Comparison of ENCODE assay signal across 9 cellular contexts in genomic region chr22:46106279-46107022, GRCh38. TPM values are rescaled to one million over a fixed set of nuclear protein-coding genes. Genes with fewer than 3 reads are reported as not detected.
DNase-seq lines count a peak whose midpoint lies in the region; ATAC-seq and TF ChIP-seq lines count a peak whose summit lies in the region.
"Had no signal": no experiment of that assay in that cellular context is flagged by ENCODE, and none has a peak within 500 bp of the region (broad histone marks: within the 10 kb centered on the region; RNA-seq: fewer than 3 reads in every experiment).

No MANE protein-coding gene starts in this region.

- H3K9me3 ChIP-seq in breast epithelium (no peaks in the 10 kb centered on the region), lower lobe of right lung (no peaks in the 10 kb centered on the region), trophoblast cell (ENCODE audit: insufficient read depth, low read depth, low read length) (no peaks in the 10 kb centered on the region)

- H3K36me3 ChIP-seq in breast epithelium (no peaks in the 10 kb centered on the region), lower lobe of right lung (peaks cover 87% of the 10 kb centered on the region), trophoblast cell (ENCODE audit: control insufficient read depth in 1 of 2, insufficient read depth in 2 of 2, low read length in 2 of 2) (no peaks in the 10 kb centered on the region)

- H3K9ac ChIP-seq in trophoblast cell (ENCODE audit: low read length): no peak overlapping the region

- H3K4ac ChIP-seq in trophoblast cell (ENCODE audit: low read depth, low read length): no peak overlapping the region

- H3K4me2 ChIP-seq in trophoblast cell (ENCODE audit: low read length): no peak overlapping the region

- no peaks in the 10 kb centered on the region for H3K79me1 ChIP-seq in trophoblast cell (ENCODE audit: low read length)

- DNase-seq in HFFc6 (no peak), breast epithelium (ENCODE audit: low spot score in 2 of 2) (no peak), lower lobe of right lung (no peak), substantia nigra (lab: John Stamatoyannopoulos, UW) (no peak), COR-L47 (lab: John Stamatoyannopoulos, UW) (no peak), trophoblast cell (no peak), immature natural killer cell (no peak), NCI-H1694 (lab: John Stamatoyannopoulos, UW) (no peak)
- DNase-seq: amniotic stem cell had no signal

- H3K27me3 Mint-ChIP-seq in HFFc6 (ENCODE audit: insufficient read depth) (peaks cover 31% of the 10 kb centered on the region), immature natural killer cell (ENCODE audit: low read depth in 3 of 3) (peaks cover 0 to 2% (median 0%) of the 10 kb centered on the region in 3 donors)

- no peak overlapping the region for H2AFZ ChIP-seq in trophoblast cell (ENCODE audit: insufficient read depth, low read length, poor library complexity)

- H3K36me3 Mint-ChIP-seq in HFFc6 (ENCODE audit: low read depth) (peaks cover 13% of the 10 kb centered on the region; the same call in 1 of the 2 replicates), immature natural killer cell (no peaks in the 10 kb centered on the region)

- no peaks in the 10 kb centered on the region; the same call in 1 of the 2 replicates for H3K9me3 Mint-ChIP-seq in HFFc6
- H3K9me3 Mint-ChIP-seq in immature natural killer cell: no peaks in the 10 kb centered on the region

- H3K18ac ChIP-seq in trophoblast cell (ENCODE audit: low read length): no peak overlapping the region

- no peak overlapping the region for H4K12ac ChIP-seq in trophoblast cell (ENCODE audit: low read depth, low read length)

- H3K23ac ChIP-seq in trophoblast cell (ENCODE audit: low read length): no peak overlapping the region

- H2BK5ac ChIP-seq in trophoblast cell (ENCODE audit: low read depth, low read length, poor library complexity): no peak overlapping the region

- H3K27me3 ChIP-seq in breast epithelium: no peaks in the 10 kb centered on the region
- H3K27me3 ChIP-seq in lower lobe of right lung (ENCODE audit: low read depth): no peaks in the 10 kb centered on the region
- no peaks in the 10 kb centered on the region for H3K27me3 ChIP-seq in trophoblast cell (ENCODE audit: insufficient read depth, low read length)

- TF ChIP-seq POLR2A in breast epithelium (IDR thresholded peaks at IDR 0.05): no peak

- H3K27ac ChIP-seq in breast epithelium (peak overlapping the region; percentile 99 to 100), lower lobe of right lung (peak overlapping the region; percentile 83), substantia nigra (ENCODE audit: low read depth, low read length, poor library complexity, severe bottlenecking) (peak overlapping the region; percentile 93), trophoblast cell (ENCODE audit: low read depth, low read length) (no peak overlapping the region)

- H3K4me3 Mint-ChIP-seq in HFFc6: no peak overlapping the region; the same call in 1 of the 2 replicates
- H3K4me3 Mint-ChIP-seq in immature natural killer cell: no peak overlapping the region

- H3K79me2 ChIP-seq in trophoblast cell (ENCODE audit: control insufficient read depth, insufficient read depth, low read length, poor library complexity): no peaks in the 10 kb centered on the region

- H3K27ac Mint-ChIP-seq in HFFc6 (peak overlapping the region; percentile 80), immature natural killer cell (no peak overlapping the region)

- H3K4me1 ChIP-seq in breast epithelium (peaks cover 74 to 79% of the 10 kb centered on the region in 2 donors), lower lobe of right lung (peaks cover 96% of the 10 kb centered on the region), trophoblast cell (ENCODE audit: control insufficient read depth in 1 of 2, insufficient read depth in 2 of 2, low read length in 2 of 2) (peaks cover 2 to 5% of the 10 kb centered on the region in 2 experiments)

- H4K91ac ChIP-seq in trophoblast cell (ENCODE audit: low read depth, low read length): no peak overlapping the region

- TF ChIP-seq CTCF in HFFc6 (IDR thresholded peaks at IDR 0.05) (no peak), breast epithelium (IDR thresholded peaks at IDR 0.05) (no peak), lower lobe of right lung (IDR thresholded peaks at IDR 0.05) (no peak)

- H3K4me3 ChIP-seq in breast epithelium: peak overlapping the region in 2 of 3 donors; percentile 16 to 41
- H3K4me3 ChIP-seq in lower lobe of right lung: no peak overlapping the region
- H3K4me3 ChIP-seq in trophoblast cell (ENCODE audit: low read depth, low read length): no peak overlapping the region

- intact Hi-C loops in breast epithelium (cut with DNase I; ENCODE audit: low total_unique reads) (no loop called here), lower lobe of right lung (cut with DNase I) (no loop called here)

- no peak overlapping the region for H3K14ac ChIP-seq in trophoblast cell (ENCODE audit: low read length)

- no peak overlapping the region for H2BK120ac ChIP-seq in trophoblast cell (ENCODE audit: insufficient read depth, low read length, poor library complexity)

- no peak overlapping the region for H2AK5ac ChIP-seq in trophoblast cell (ENCODE audit: low read length)

- no peak overlapping the region for H2BK12ac ChIP-seq in trophoblast cell (ENCODE audit: low read length)

- H4K8ac ChIP-seq in trophoblast cell (ENCODE audit: low read depth, low read length): no peak overlapping the region

- H3K4me1 Mint-ChIP-seq in HFFc6 (ENCODE audit: low read depth) (peaks cover 35% of the 10 kb centered on the region), immature natural killer cell (peaks cover 0 to 1% of the 10 kb centered on the region in 2 donors)

- no peak for ATAC-seq in lower lobe of right lung

- WGBS in trophoblast cell (ENCODE audit: extremely low coverage, insufficient coverage, insufficient read length): no CpG with 5 or more reads among the region's 19 CpGs

RNA-seq across cellular contexts. Expression of gene PPARA, which starts 43.9 kb away (rescaled TPM):
- 10 to 100 TPM; 14.1 to 16.0 (median 15.1) TPM for total RNA-seq in HFFc6 (2021; fragmentation: NEBNext Ultra II Directional; extraction: Animal tissue kit (Norgen Biotek cat#: 25700))
- 10 to 100 TPM; 15.2 to 31.0 (median 22.3) TPM for total RNA-seq in breast epithelium
- total RNA-seq in lower lobe of right lung: 20.5 TPM
- 5.1 and 5.5 TPM in 2 replicates for polyA plus RNA-seq in trophoblast cell (2013)
- polyA plus RNA-seq in immature natural killer cell: 1 to 10 TPM; 3.4 to 8.0 (median 6.1) TPM

Comparison
In these comparisons a context has a peak if more than half of its experiments do, and no peak if none do; other contexts are left out.
1. H3K4me3 ChIP-seq: peak in breast epithelium (2 of 3); none in lower lobe of right lung (single experiment) and trophoblast cell (single experiment).